ENCODE assay signal across 16 cellular contexts in the genomic region with DNA sequence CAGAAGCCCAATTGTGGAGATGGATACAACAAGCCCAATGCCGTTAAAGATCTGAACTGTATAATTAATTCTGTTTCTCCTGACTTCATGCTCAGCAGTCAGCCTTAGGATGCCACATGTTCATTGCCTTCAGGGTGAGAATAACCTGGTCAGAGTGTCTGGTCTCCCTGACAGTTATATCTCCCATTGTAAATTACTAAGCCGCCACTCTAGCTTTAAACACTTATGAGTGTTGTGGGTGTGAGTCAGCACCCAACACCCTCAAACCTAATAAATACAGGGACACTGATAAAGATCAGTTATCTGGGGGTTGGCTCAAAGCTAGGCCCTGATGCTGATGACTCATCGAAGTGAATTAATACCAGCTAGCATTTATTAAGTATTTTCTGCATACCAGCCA.
A peak's percentile ranks its signal among the peaks of the same experiment; 100 is the strongest.
DNase-seq lines count a peak whose midpoint lies in the region; FAIRE-seq and TF ChIP-seq lines count a peak whose summit lies in the region.
"Had no signal": no experiment of that assay in that cellular context is flagged by ENCODE, and none has a peak within 500 bp of the region (broad histone marks: within the 10 kb centered on the region; RNA-seq: fewer than 3 reads in every experiment).

No MANE protein-coding gene starts in this region.

- H3K27me3 ChIP-seq in astrocyte (ENCODE audit: insufficient read depth, low read length) (no peaks in the 10 kb centered on the region), keratinocyte (ENCODE audit: control insufficient read depth, extremely low read depth, insufficient read depth, low read length) (no peaks in the 10 kb centered on the region)
- H3K27me3 ChIP-seq: right atrium auricular region had no signal

- H4K20me1 ChIP-seq in astrocyte (ENCODE audit: insufficient read depth, low read length) (no peaks in the 10 kb centered on the region), keratinocyte (ENCODE audit: control insufficient read depth, extremely low read depth, insufficient read depth, low read length) (no peaks in the 10 kb centered on the region)

- no peak for TF ChIP-seq POLR2A in GM12892 (IDR thresholded peaks at IDR 0.05; ENCODE audit: low read depth, low read length)

- H3K4me1 ChIP-seq in astrocyte (ENCODE audit: insufficient read depth, low read length) (no peaks in the 10 kb centered on the region), keratinocyte (ENCODE audit: control insufficient read depth, extremely low read depth, insufficient read depth, low read length) (peaks cover 13% of the 10 kb centered on the region)
- H3K4me1 ChIP-seq: BLaER1 treated with 17β-estradiol and CSF1 and Interleukin-3, amounts not matched to agents 10 nM and 100 nM; right atrium auricular region had no signal

- H3K4me2 ChIP-seq in astrocyte (ENCODE audit: low read length), result no peak overlapping the region
- H3K4me2 ChIP-seq in keratinocyte (ENCODE audit: control insufficient read depth, extremely low read depth, insufficient read depth, low read depth, low read length), result no peak overlapping the region
- H3K4me2 ChIP-seq: BLaER1 treated with 17β-estradiol and CSF1 and Interleukin-3, amounts not matched to agents 10 nM and 100 nM had no signal

- H3K9ac ChIP-seq in astrocyte (ENCODE audit: low read length) (no peak overlapping the region), keratinocyte (ENCODE audit: control insufficient read depth, extremely low read depth, insufficient read depth, low read length) (no peak overlapping the region)
- H3K9ac ChIP-seq: BLaER1 treated with 17β-estradiol and CSF1 and Interleukin-3, amounts not matched to agents 10 nM and 100 nM had no signal

- H3K27ac Mint-ChIP-seq in HFFc6 (peak overlapping the region; percentile 11), astrocyte (ENCODE audit: unreplicated experiment) (no peak overlapping the region)
- no peak overlapping the region for H3K27ac Mint-ChIP-seq in activated CD4-positive, alpha-beta T cell treated with anti-CD3 and anti-CD28 coated beads, Interleukin-2, amount 10 ng/mL, durations not matched to agents 24 days and 14 days
- H3K27ac Mint-ChIP-seq: activated naive CD8-positive, alpha-beta T cell treated with anti-CD3 and anti-CD28 coated beads, Interleukin-2, amount 10 ng/mL, durations not matched to agents 7 days and 5 days; stimulated activated naive CD8-positive, alpha-beta T cell treated with anti-CD3 and anti-CD28 coated beads, Interleukin-15, Interleukin-2, amounts not matched to agents 100 ng/mL and 50 ng/mL, for 24 hours had no signal

- dilution Hi-C loops in keratinocyte (cut with MboI; ENCODE audit: extremely low pct_ligation_motif_present, low sequenced_read_pairs), result no loop called here

- H3K4me1 Mint-ChIP-seq in HFFc6 (ENCODE audit: low read depth), result peaks cover 12% of the 10 kb centered on the region
- H3K4me1 Mint-ChIP-seq in astrocyte (ENCODE audit: low read depth, unreplicated experiment), result peaks cover 5% of the 10 kb centered on the region
- H3K4me1 Mint-ChIP-seq in activated CD4-positive, alpha-beta T cell treated with anti-CD3 and anti-CD28 coated beads, Interleukin-2, amount 10 ng/mL, durations not matched to agents 24 days and 14 days, result no peaks in the 10 kb centered on the region

- H3K9me3 ChIP-seq in astrocyte (ENCODE audit: insufficient read depth, low read depth, low read length), result no peaks in the 10 kb centered on the region
- H3K9me3 ChIP-seq in keratinocyte (ENCODE audit: control insufficient read depth, low read depth, low read length), result no peaks in the 10 kb centered on the region
- H3K9me3 ChIP-seq: BLaER1 treated with 17β-estradiol and CSF1 and Interleukin-3, amounts not matched to agents 10 nM and 100 nM; right atrium auricular region had no signal

- DNase-seq in COLO829 (ENCODE audit: low spot score) (peak; percentile 35), HFFc6 (no peak), astrocyte (ENCODE audit: low read depth) (peak; percentile 82), keratinocyte (ENCODE audit: low read depth, low spot score) (peak; percentile 32), KBM-7 (no peak), activated gamma-delta T cell (lab: John Stamatoyannopoulos, UW) (no peak), GM12892 (ENCODE audit: insufficient read length) (no peak)
- DNase-seq in activated CD4-positive, alpha-beta T cell treated with anti-CD3 and anti-CD28 coated beads, Interleukin-2, amount 10 ng/mL, durations not matched to agents 24 days and 14 days, result no peak
- DNase-seq: activated naive CD8-positive, alpha-beta T cell treated with anti-CD3 and anti-CD28 coated beads, Interleukin-2, amount 10 ng/mL, durations not matched to agents 7 days and 5 days; kidney; NCI-H510A had no signal

- peak overlapping the region; percentile 61 for H3K27ac ChIP-seq in astrocyte (ENCODE audit: low read depth, low read length)
- H3K27ac ChIP-seq in keratinocyte (ENCODE audit: control insufficient read depth, insufficient read depth, low read length), result no peak overlapping the region
- H3K27ac ChIP-seq: BLaER1 treated with 17β-estradiol and CSF1 and Interleukin-3, amounts not matched to agents 10 nM and 100 nM; coronary artery; right atrium auricular region had no signal

- H3K36me3 ChIP-seq in astrocyte (ENCODE audit: insufficient read depth, low read length), result no peaks in the 10 kb centered on the region
- H3K36me3 ChIP-seq in keratinocyte (ENCODE audit: control insufficient read depth in 2 of 2, extremely low read depth in 1 of 2, insufficient read depth in 2 of 2, low read length in 2 of 2), result no peaks in the 10 kb centered on the region
- H3K36me3 ChIP-seq: BLaER1 treated with 17β-estradiol and CSF1 and Interleukin-3, amounts not matched to agents 10 nM and 100 nM; right atrium auricular region had no signal

- H3K9me3 Mint-ChIP-seq in HFFc6, result no peaks in the 10 kb centered on the region
- no peaks in the 10 kb centered on the region for H3K9me3 Mint-ChIP-seq in astrocyte (ENCODE audit: unreplicated experiment)
- no peaks in the 10 kb centered on the region for H3K9me3 Mint-ChIP-seq in activated CD4-positive, alpha-beta T cell treated with anti-CD3 and anti-CD28 coated beads, Interleukin-2, amount 10 ng/mL, durations not matched to agents 24 days and 14 days
- H3K9me3 Mint-ChIP-seq: activated naive CD8-positive, alpha-beta T cell treated with anti-CD3 and anti-CD28 coated beads, Interleukin-2, amount 10 ng/mL, durations not matched to agents 7 days and 5 days; stimulated activated naive CD8-positive, alpha-beta T cell treated with anti-CD3 and anti-CD28 coated beads, Interleukin-15, Interleukin-2, amounts not matched to agents 100 ng/mL and 50 ng/mL, for 24 hours had no signal

- no peaks in the 10 kb centered on the region for H3K9me1 ChIP-seq in keratinocyte (ENCODE audit: control insufficient read depth, extremely low read depth, insufficient read depth, low read length)

- H2AFZ ChIP-seq in astrocyte (ENCODE audit: low read depth, low read length), result no peak overlapping the region
- H2AFZ ChIP-seq in keratinocyte (ENCODE audit: control insufficient read depth, low read length), result no peak overlapping the region

- in situ Hi-C loops in KBM-7 (cut with MboI; ENCODE audit: low pct_unique_long_range_greater_than_20kb, low sequenced_read_pairs), result no loop called here

- no peak overlapping the region for H3K4me3 Mint-ChIP-seq in HFFc6
- H3K4me3 Mint-ChIP-seq in astrocyte (ENCODE audit: unreplicated experiment), result no peak overlapping the region
- no peak overlapping the region for H3K4me3 Mint-ChIP-seq in activated CD4-positive, alpha-beta T cell treated with anti-CD3 and anti-CD28 coated beads, Interleukin-2, amount 10 ng/mL, durations not matched to agents 24 days and 14 days
- H3K4me3 Mint-ChIP-seq: activated naive CD8-positive, alpha-beta T cell treated with anti-CD3 and anti-CD28 coated beads, Interleukin-2, amount 10 ng/mL, durations not matched to agents 7 days and 5 days; stimulated activated naive CD8-positive, alpha-beta T cell treated with anti-CD3 and anti-CD28 coated beads, Interleukin-15, Interleukin-2, amounts not matched to agents 100 ng/mL and 50 ng/mL, for 24 hours had no signal

- H3K79me2 ChIP-seq in astrocyte (ENCODE audit: insufficient read depth, low read length) (peaks cover 13% of the 10 kb centered on the region), keratinocyte (ENCODE audit: control insufficient read depth, insufficient read depth, low read length) (no peaks in the 10 kb centered on the region)

- no peaks in the 10 kb centered on the region for H3K36me3 Mint-ChIP-seq in HFFc6 (ENCODE audit: low read depth)
- H3K36me3 Mint-ChIP-seq in astrocyte (ENCODE audit: low read depth, unreplicated experiment), result no peaks in the 10 kb centered on the region
- H3K36me3 Mint-ChIP-seq in activated CD4-positive, alpha-beta T cell treated with anti-CD3 and anti-CD28 coated beads, Interleukin-2, amount 10 ng/mL, durations not matched to agents 24 days and 14 days (ENCODE audit: low read depth), result no peaks in the 10 kb centered on the region
- H3K36me3 Mint-ChIP-seq: activated naive CD8-positive, alpha-beta T cell treated with anti-CD3 and anti-CD28 coated beads, Interleukin-2, amount 10 ng/mL, durations not matched to agents 7 days and 5 days had no signal

- FAIRE-seq in astrocyte (lab: Jason Lieb, UNC) (peak; percentile 20), keratinocyte (lab: Jason Lieb, UNC) (peak; percentile 65), GM12892 (lab: Jason Lieb, UNC) (no peak)
- FAIRE-seq: H54 had no signal

- TF ChIP-seq CTCF in HFFc6 (IDR thresholded peaks at IDR 0.05) (no peak), astrocyte (IDR thresholded peaks at IDR 0.05; ENCODE audit: insufficient read depth, low read depth, low read length) (no peak), keratinocyte (optimal IDR thresholded peaks at IDR 0.05 in 1 of 3, IDR thresholded peaks at IDR 0.05 in 1 of 3, conservative IDR thresholded peaks at IDR 0.05 in 1 of 3; ENCODE audit: extremely low read depth in 1 of 3, insufficient read depth in 2 of 3, low read length in 3 of 3) (no peak)

- H3K27me3 Mint-ChIP-seq in HFFc6 (ENCODE audit: insufficient read depth), result no peaks in the 10 kb centered on the region; the same call in 1 of the 2 replicates
- no peaks in the 10 kb centered on the region for H3K27me3 Mint-ChIP-seq in astrocyte (ENCODE audit: low read depth, unreplicated experiment)
- peaks cover 4% of the 10 kb centered on the region for H3K27me3 Mint-ChIP-seq in activated CD4-positive, alpha-beta T cell treated with anti-CD3 and anti-CD28 coated beads, Interleukin-2, amount 10 ng/mL, durations not matched to agents 24 days and 14 days

- intact Hi-C loops in activated CD4-positive, alpha-beta T cell treated with anti-CD3 and anti-CD28 coated beads, Interleukin-2, amount 10 ng/mL, durations not matched to agents 24 days and 14 days (cut with micrococcal nuclease), result no loop called here

- H3K4me3 ChIP-seq in astrocyte (ENCODE audit: insufficient read depth, low read depth, low read length) (no peak overlapping the region), keratinocyte (ENCODE audit: control insufficient read depth in 2 of 3, extremely low read depth in 1 of 3, insufficient read depth in 2 of 3, low read depth in 1 of 3, low read length in 3 of 3) (no peak overlapping the region)
- H3K4me3 ChIP-seq: BLaER1 treated with 17β-estradiol and CSF1 and Interleukin-3, amounts not matched to agents 10 nM and 100 nM; coronary artery; right atrium auricular region had no signal

Comparison
In these comparisons a context has a peak if more than half of its experiments do, and no peak if none do; other contexts are left out.
1. DNase-seq: peak in COLO829 (single experiment), astrocyte (single experiment) and keratinocyte (single experiment); none in HFFc6 (single experiment), KBM-7 (single experiment), activated gamma-delta T cell (single experiment), activated CD4-positive, alpha-beta T cell treated with anti-CD3 and anti-CD28 coated beads, Interleukin-2, amount 10 ng/mL, durations not matched to agents 24 days and 14 days (single experiment) and GM12892 (single experiment).